In the genomic region with DNA sequence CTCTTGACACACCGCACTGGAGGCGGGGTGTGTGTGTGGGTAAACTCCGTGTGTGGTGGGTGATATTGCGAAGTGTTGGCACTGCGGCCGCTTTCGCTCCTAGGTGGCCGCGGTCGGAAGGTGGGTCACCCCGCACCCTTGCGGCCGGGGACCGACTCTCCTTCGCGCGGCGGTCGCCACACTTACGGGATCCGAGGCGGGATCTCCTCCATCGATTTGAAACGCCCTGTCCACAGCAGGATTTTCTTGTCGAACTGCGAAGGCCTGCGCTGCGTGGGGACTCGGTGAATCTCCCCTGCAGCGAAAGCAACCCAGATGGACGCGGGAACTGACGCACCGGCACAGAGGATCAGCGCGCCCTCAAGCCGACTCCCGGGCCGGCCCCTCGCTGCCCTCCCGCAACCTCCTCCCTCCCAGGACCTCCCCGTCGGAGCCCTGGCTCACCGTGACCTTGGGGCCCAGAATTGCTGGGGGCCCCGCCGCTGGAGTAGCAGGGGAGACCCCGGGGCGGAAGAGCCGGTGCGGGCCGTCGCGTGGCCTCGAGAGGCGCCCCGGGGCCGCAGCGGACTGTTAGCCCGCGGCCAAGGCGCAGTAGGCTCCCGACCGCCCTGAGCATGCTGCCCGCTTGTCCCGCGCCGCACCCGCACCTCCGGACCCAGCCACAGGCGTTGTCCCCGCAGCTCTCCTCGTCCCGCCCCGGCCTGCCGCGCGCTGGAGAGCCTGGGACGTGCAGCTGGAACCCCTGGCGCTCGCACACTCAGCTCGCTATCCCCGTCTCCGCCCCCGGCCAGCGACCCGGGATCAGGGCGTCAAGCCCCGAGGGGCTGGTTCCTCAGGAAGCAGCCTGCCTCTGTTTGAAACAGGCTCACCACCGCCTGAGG, we compare ENCODE assay signal across 8 cellular contexts. TPM values are rescaled to one million over a fixed set of nuclear protein-coding genes. Genes with fewer than 3 reads are reported as not detected.
DNase-seq lines count a peak whose midpoint lies in the region; ATAC-seq, FAIRE-seq and TF ChIP-seq lines count a peak whose summit lies in the region.

FAM162B (minus strand) TSS at position 759 of the 881 bp plus-strand sequence; CDS start at position 616, 143 bp downstream.

- H3K4me3 ChIP-seq in pancreas: peak within 1 kb of the TSS; percentile 22 to 48 (median 33)

- TF ChIP-seq CTCF in pancreas (IDR thresholded peaks at IDR 0.05): no peak

- ATAC-seq in Right ventricle myocardium superior (ENCODE audit: poor library complexity) (peak; percentile 89), pancreas (peak; percentile 40 to 77 (median 74)), HG02884 (IDR thresholded peaks at IDR 0.05; ENCODE audit: unreplicated experiment) (no peak)

- no peak for FAIRE-seq in pancreas (lab: Jason Lieb, UNC)

- 2 to 3% methylated on average over 73 to 89 of the region's 89 CpGs for WGBS in pancreas, 2 donors

- no peaks in the 10 kb centered on the region for H3K36me3 ChIP-seq in pancreas

- intact Hi-C loops in Right ventricle myocardium superior (cut with DNase I) (no loop called here), pancreas (cut with DNase I) (no loop called here)

- H3K27ac ChIP-seq in pancreas: no peak within 1 kb of the TSS

- no peaks in the 10 kb centered on the region for H3K4me1 ChIP-seq in pancreas

- peak; percentile 16 for DNase-seq in activated CD4-positive, alpha-beta T cell treated with anti-CD3 and anti-CD28 coated beads for 48 hours
- no peak for DNase-seq in activated CD4-positive, alpha-beta T cell treated with anti-CD3 and anti-CD28 coated beads for 1 hour
- DNase-seq in activated CD8-positive, alpha-beta memory T cell treated with anti-CD3 and anti-CD28 coated beads, Interleukin-2, amount 50 U/mL, for 48 hours: peak; percentile 54
- peak; percentile 83 for DNase-seq in Right ventricle myocardium superior
- DNase-seq in pancreas: peak in 5 of 6 donors; percentile 4 to 66 (median 23)
- no peak for DNase-seq in activated gamma-delta T cell (lab: John Stamatoyannopoulos, UW)
- no peak for DNase-seq in NCI-H2196 (lab: John Stamatoyannopoulos, UW; ENCODE audit: unreplicated experiment)

- H3K27me3 ChIP-seq in pancreas: peaks cover 0 to 5% (median 0%) of the 10 kb centered on the region in 4 donors

- no peaks in the 10 kb centered on the region for H3K9me3 ChIP-seq in pancreas

RNA-seq across cellular contexts. Expression of gene FAM162B, which starts in this region (rescaled TPM):
- total RNA-seq in Right ventricle myocardium superior (3.7 TPM), pancreas (1 to 10 TPM in 1 of 6 donors, under 1 TPM in 5; 0.19 to 1.1 (median 0.38) TPM)
- polyA plus RNA-seq in pancreas: 1 to 10 TPM in 1 of 2 donors, under 1 TPM in 1; 0.95 to 2.1 TPM

Comparison
In these comparisons a context has a peak if more than half of its experiments do, and no peak if none do; other contexts are left out.
1. DNase-seq: peak in activated CD4-positive, alpha-beta T cell treated with anti-CD3 and anti-CD28 coated beads for 48 hours (single experiment), activated CD8-positive, alpha-beta memory T cell treated with anti-CD3 and anti-CD28 coated beads, Interleukin-2, amount 50 U/mL, for 48 hours (single experiment), Right ventricle myocardium superior (single experiment) and pancreas (5 of 6); none in activated CD4-positive, alpha-beta T cell treated with anti-CD3 and anti-CD28 coated beads for 1 hour (single experiment), activated gamma-delta T cell (single experiment) and NCI-H2196 (single experiment).